ENCODE assay signal across 8 cellular contexts in genomic region chr6:52363222-52363867, GRCh38. TPM values are rescaled to one million over a fixed set of nuclear protein-coding genes. Genes with fewer than 3 reads are reported as not detected.
DNase-seq lines count a peak whose midpoint lies in the region; ATAC-seq and TF ChIP-seq lines count a peak whose summit lies in the region.

No MANE protein-coding gene starts in this region.

- 53 to 54% methylated on average over 9 of the region's 9 CpGs for WGBS in upper lobe of left lung, 2 donors

- CTCF ChIA-PET in activated naive CD4-positive, alpha-beta T cell treated with anti-CD3 and anti-CD28 coated beads, Interleukin-2, amount 10 ng/mL, durations not matched to agents 7 days and 5 days (lab: Charles Lee), result interaction anchor here (0.9 to 3.1 kb wide), 12 partner anchors 10 to 213 kb away, joined by 3 to 42 read pairs (median 11); partner anchors contain the start of gene MCM3

- peak overlapping the region; percentile 88 for H3K4me3 Mint-ChIP-seq in activated naive CD4-positive, alpha-beta T cell treated with anti-CD3 and anti-CD28 coated beads, Interleukin-2, amount 10 ng/mL, durations not matched to agents 7 days and 5 days

- no peaks in the 10 kb centered on the region for H3K27me3 ChIP-seq in brain microvascular endothelial cell (replicated peaks)
- no peaks in the 10 kb centered on the region for H3K27me3 ChIP-seq in upper lobe of left lung

- TF ChIP-seq POLR2A in upper lobe of left lung (IDR thresholded peaks at IDR 0.05), result no peak

- H3K27me3 Mint-ChIP-seq in activated naive CD4-positive, alpha-beta T cell treated with anti-CD3 and anti-CD28 coated beads, Interleukin-2, amount 10 ng/mL, durations not matched to agents 7 days and 5 days, result peaks cover 7% of the 10 kb centered on the region

- ATAC-seq in upper lobe of left lung (ENCODE audit: low FRiP score in 2 of 2), result peak in 1 of 2 donors; percentile 24

- no peak for DNase-seq in activated naive CD4-positive, alpha-beta T cell treated with anti-CD3 and anti-CD28 coated beads, Interleukin-2, amount 10 ng/mL, durations not matched to agents 7 days and 5 days
- no peak for DNase-seq in activated naive CD4-positive, alpha-beta T cell treated with Interleukin-2 at 50 U/mL for 16 hours
- DNase-seq in brain microvascular endothelial cell (no peak), medulla oblongata (ENCODE audit: extremely low spot score) (peak; percentile 67), upper lobe of left lung (peak in 1 of 2 donors; percentile 23), NCI-H2196 treated with DMSO at 0.1 percent for 48 hours (lab: John Stamatoyannopoulos, UW; ENCODE audit: unreplicated experiment) (no peak), NCI-H1417 treated with DMSO at 0.1 percent for 48 hours (lab: John Stamatoyannopoulos, UW) (no peak), DMS153 treated with DMSO at 0.1 percent for 48 hours (lab: John Stamatoyannopoulos, UW; ENCODE audit: unreplicated experiment) (no peak)

- H3K4me3 ChIP-seq in brain microvascular endothelial cell (ENCODE audit: low read depth, low read length), result peak overlapping the region; percentile 80
- peak overlapping the region; percentile 43 to 99 (median 85) for H3K4me3 ChIP-seq in upper lobe of left lung

- no peaks in the 10 kb centered on the region for H3K9me3 Mint-ChIP-seq in activated naive CD4-positive, alpha-beta T cell treated with anti-CD3 and anti-CD28 coated beads, Interleukin-2, amount 10 ng/mL, durations not matched to agents 7 days and 5 days

- peaks cover 32% of the 10 kb centered on the region for H3K36me3 Mint-ChIP-seq in activated naive CD4-positive, alpha-beta T cell treated with anti-CD3 and anti-CD28 coated beads, Interleukin-2, amount 10 ng/mL, durations not matched to agents 7 days and 5 days

- in situ Hi-C loops in brain microvascular endothelial cell (cut with HindIII; ENCODE audit: low pct_ligation_motif_present, low sequenced_read_pairs), result no loop called here

- no peak for TF ChIP-seq EP300 in upper lobe of left lung (IDR thresholded peaks at IDR 0.05)

- no peak overlapping the region for H3K27ac ChIP-seq in brain microvascular endothelial cell
- peak overlapping the region in 2 of 4 donors; percentile 82 to 88 for H3K27ac ChIP-seq in upper lobe of left lung

- TF ChIP-seq CTCF in brain microvascular endothelial cell (IDR thresholded peaks at IDR 0.05; ENCODE audit: low read depth, low read length, missing control alignments), result no peak
- no peak for TF ChIP-seq CTCF in upper lobe of left lung (IDR thresholded peaks at IDR 0.05)

- H3K36me3 ChIP-seq in brain microvascular endothelial cell (replicated peaks), result no peaks in the 10 kb centered on the region
- H3K36me3 ChIP-seq in upper lobe of left lung, result peaks cover 0 to 4% (median 0%) of the 10 kb centered on the region in 4 donors

- no peaks in the 10 kb centered on the region for H3K9me3 ChIP-seq in upper lobe of left lung

- peaks cover 48% of the 10 kb centered on the region for H3K4me1 Mint-ChIP-seq in activated naive CD4-positive, alpha-beta T cell treated with anti-CD3 and anti-CD28 coated beads, Interleukin-2, amount 10 ng/mL, durations not matched to agents 7 days and 5 days

- peaks cover 4 to 25% (median 14%) of the 10 kb centered on the region in 4 donors for H3K4me1 ChIP-seq in upper lobe of left lung

- peak overlapping the region; percentile 15 for H3K27ac Mint-ChIP-seq in activated naive CD4-positive, alpha-beta T cell treated with anti-CD3 and anti-CD28 coated beads, Interleukin-2, amount 10 ng/mL, durations not matched to agents 7 days and 5 days

RNA-seq across cellular contexts. Expression of gene PAQR8, which starts 1.4 kb away (rescaled TPM):
- 10 to 100 TPM in 3 of 6 donors, 1 to 10 TPM in 3; 3.4 to 21.6 (median 9.3) TPM for total RNA-seq in upper lobe of left lung

RNA-seq across cellular contexts. Expression of gene EFHC1, which starts 56.8 kb away (rescaled TPM):
- 10 to 100 TPM; 16.2 to 96.4 (median 21.6) TPM for total RNA-seq in upper lobe of left lung
